12 cellular contexts compared by ENCODE assay signal in the genomic region with DNA sequence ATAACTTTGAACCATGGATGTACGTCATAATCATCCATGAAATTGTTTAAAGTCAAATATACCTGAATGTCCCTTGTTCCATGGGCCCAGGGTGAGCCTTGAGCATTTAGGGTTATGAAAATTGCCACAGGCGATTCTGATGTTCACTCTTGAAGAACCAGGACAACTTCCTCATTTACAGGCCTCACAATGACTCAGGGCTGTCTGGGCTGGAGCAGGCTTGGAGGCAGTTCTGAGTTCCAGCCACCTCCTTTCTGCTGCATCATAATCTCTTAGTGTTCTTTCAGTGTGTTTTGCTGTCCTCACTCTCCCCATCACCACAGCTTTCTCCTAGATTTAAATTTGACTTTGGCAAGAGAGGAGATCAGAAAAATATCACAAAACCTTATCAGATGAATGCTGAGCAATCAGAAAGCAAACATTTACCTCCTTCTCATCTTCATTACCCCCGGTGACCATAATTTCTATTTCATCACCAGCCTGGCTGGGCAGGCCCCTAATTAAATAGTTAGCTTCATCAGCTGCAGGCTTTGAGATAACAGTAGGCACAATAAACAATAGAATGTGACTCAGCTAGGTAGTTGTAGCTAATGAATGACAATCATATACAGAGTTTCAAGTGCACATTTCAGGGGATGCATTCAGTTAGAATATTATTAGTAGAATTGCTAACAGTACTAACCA.
DNase-seq lines count a peak whose midpoint lies in the region; ATAC-seq, FAIRE-seq and TF ChIP-seq lines count a peak whose summit lies in the region.
"Had no signal": no experiment of that assay in that cellular context is flagged by ENCODE, and none has a peak within 500 bp of the region (broad histone marks: within the 10 kb centered on the region; RNA-seq: fewer than 3 reads in every experiment).

No MANE protein-coding gene starts in this region.

- H3K36me3 ChIP-seq in bronchial epithelial cell (ENCODE audit: control insufficient read depth, insufficient read depth, low read length): no peaks in the 10 kb centered on the region
- H3K36me3 ChIP-seq: sigmoid colon, tibial nerve had no signal

- H3K4me3 Mint-ChIP-seq in chondrocyte (ENCODE audit: unreplicated experiment): no peak overlapping the region
- no peak overlapping the region for H3K4me3 Mint-ChIP-seq in activated T-helper 1 cell treated with anti-CD3 and anti-CD28 coated beads, Interleukin-12 subunit alpha, Interleukin-12 subunit beta, Interleukin-2, Interleukin-4 antibody, amounts not matched to agents 30 ng/mL and 10 ng/mL and 1 ng/mL, durations not matched to agents 14 hours and 24 hours and 36 hours

- H3K27ac Mint-ChIP-seq in chondrocyte (ENCODE audit: unreplicated experiment): no peak overlapping the region
- H3K27ac Mint-ChIP-seq in activated T-helper 1 cell treated with anti-CD3 and anti-CD28 coated beads, Interleukin-12 subunit alpha, Interleukin-12 subunit beta, Interleukin-2, Interleukin-4 antibody, amounts not matched to agents 30 ng/mL and 10 ng/mL and 1 ng/mL, durations not matched to agents 14 hours and 24 hours and 36 hours: no peak overlapping the region

- TF ChIP-seq CTCF in bronchial epithelial cell (IDR thresholded peaks at IDR 0.05; ENCODE audit: insufficient read depth, low read length, severe bottlenecking) (no peak), chondrocyte (IDR thresholded peaks at IDR 0.05) (no peak)

- no peaks in the 10 kb centered on the region for H3K9me3 Mint-ChIP-seq in chondrocyte (ENCODE audit: low read depth)
- no peaks in the 10 kb centered on the region for H3K9me3 Mint-ChIP-seq in activated T-helper 1 cell treated with anti-CD3 and anti-CD28 coated beads, Interleukin-12 subunit alpha, Interleukin-12 subunit beta, Interleukin-2, Interleukin-4 antibody, amounts not matched to agents 30 ng/mL and 10 ng/mL and 1 ng/mL, durations not matched to agents 14 hours and 24 hours and 36 hours

- H3K4me1 Mint-ChIP-seq in chondrocyte (ENCODE audit: low read depth): no peaks in the 10 kb centered on the region
- no peaks in the 10 kb centered on the region for H3K4me1 Mint-ChIP-seq in activated T-helper 1 cell treated with anti-CD3 and anti-CD28 coated beads, Interleukin-12 subunit alpha, Interleukin-12 subunit beta, Interleukin-2, Interleukin-4 antibody, amounts not matched to agents 30 ng/mL and 10 ng/mL and 1 ng/mL, durations not matched to agents 14 hours and 24 hours and 36 hours (ENCODE audit: low read depth)

- H3K27me3 ChIP-seq in bronchial epithelial cell (ENCODE audit: control insufficient read depth, insufficient read depth, low read length): no peaks in the 10 kb centered on the region
- H3K27me3 ChIP-seq: sigmoid colon, tibial nerve had no signal

- intact Hi-C loops in activated T-helper 1 cell treated with anti-CD3 and anti-CD28 coated beads, Interleukin-12 subunit alpha, Interleukin-12 subunit beta, Interleukin-2, Interleukin-4 antibody, amounts not matched to agents 30 ng/mL and 10 ng/mL and 1 ng/mL, durations not matched to agents 14 hours and 24 hours and 36 hours (cut with micrococcal nuclease): no loop called here

- no peaks in the 10 kb centered on the region for H3K36me3 Mint-ChIP-seq in chondrocyte (ENCODE audit: low read depth)
- H3K36me3 Mint-ChIP-seq in activated T-helper 1 cell treated with anti-CD3 and anti-CD28 coated beads, Interleukin-12 subunit alpha, Interleukin-12 subunit beta, Interleukin-2, Interleukin-4 antibody, amounts not matched to agents 30 ng/mL and 10 ng/mL and 1 ng/mL, durations not matched to agents 14 hours and 24 hours and 36 hours (ENCODE audit: low read depth): no peaks in the 10 kb centered on the region

- no peak overlapping the region for H3K4me3 ChIP-seq in bronchial epithelial cell (ENCODE audit: low read depth, low read length)
- H3K4me3 ChIP-seq: sigmoid colon, tibial nerve had no signal

- FAIRE-seq in GM12892 (lab: Jason Lieb, UNC): peak; percentile 17
- no peak for FAIRE-seq in bronchial epithelial cell (lab: Jason Lieb, UNC)
- no peak for FAIRE-seq in H54 (lab: Jason Lieb, UNC)
- FAIRE-seq: TTC549 had no signal

- peak; percentile 5 for DNase-seq in GM12892 (ENCODE audit: insufficient read length)
- peak; percentile 13 for DNase-seq in bronchial epithelial cell (ENCODE audit: low read depth)
- no peak for DNase-seq in chondrocyte (ENCODE audit: low spot score)
- no peak for DNase-seq in HK-2 (ENCODE audit: unreplicated experiment)
- no peak for DNase-seq in H54 (ENCODE audit: insufficient read length, low spot score)
- DNase-seq in activated T-helper 1 cell treated with anti-CD3 and anti-CD28 coated beads, Interleukin-12 subunit alpha, Interleukin-12 subunit beta, Interleukin-2, Interleukin-4 antibody, amounts not matched to agents 30 ng/mL and 10 ng/mL and 1 ng/mL, durations not matched to agents 14 hours and 24 hours and 36 hours (ENCODE audit: low spot score): no peak
- DNase-seq: KG1, sigmoid colon had no signal

- TF ChIP-seq POLR2A in GM12892 (IDR thresholded peaks at IDR 0.05; ENCODE audit: low read depth, low read length) (no peak), H54 (IDR thresholded peaks at IDR 0.05; ENCODE audit: low read depth, low read length) (no peak)

- peak; percentile 79 for ATAC-seq in GM21423 (IDR thresholded peaks at IDR 0.05; ENCODE audit: unreplicated experiment)
- ATAC-seq in HG03280 (IDR thresholded peaks at IDR 0.05; ENCODE audit: unreplicated experiment): peak; percentile 78

- peaks cover 3% of the 10 kb centered on the region for H3K27me3 Mint-ChIP-seq in chondrocyte (ENCODE audit: low read depth)
- H3K27me3 Mint-ChIP-seq in activated T-helper 1 cell treated with anti-CD3 and anti-CD28 coated beads, Interleukin-12 subunit alpha, Interleukin-12 subunit beta, Interleukin-2, Interleukin-4 antibody, amounts not matched to agents 30 ng/mL and 10 ng/mL and 1 ng/mL, durations not matched to agents 14 hours and 24 hours and 36 hours (ENCODE audit: insufficient read depth): no peaks in the 10 kb centered on the region

Comparison
In these comparisons a context has a peak if more than half of its experiments do, and no peak if none do; other contexts are left out.
1. DNase-seq: peak in GM12892 (single experiment) and bronchial epithelial cell (single experiment); none in chondrocyte (single experiment), HK-2 (single experiment), H54 (single experiment) and activated T-helper 1 cell treated with anti-CD3 and anti-CD28 coated beads, Interleukin-12 subunit alpha, Interleukin-12 subunit beta, Interleukin-2, Interleukin-4 antibody, amounts not matched to agents 30 ng/mL and 10 ng/mL and 1 ng/mL, durations not matched to agents 14 hours and 24 hours and 36 hours (single experiment).